In genomic region chrX:53093177-53093655, GRCh38 we compare ENCODE assay signal across 8 cellular contexts. TPM values are rescaled to one million over a fixed set of nuclear protein-coding genes. Genes with fewer than 3 reads are reported as not detected.
A peak's percentile ranks its signal among the peaks of the same experiment; 100 is the strongest.
DNase-seq lines count a peak whose midpoint lies in the region; ATAC-seq, FAIRE-seq and TF ChIP-seq lines count a peak whose summit lies in the region.

No MANE protein-coding gene starts in this region.

- H3K4me3 Mint-ChIP-seq in dendritic cell treated with granulocyte-macrophage colony-stimulating factor and Interleukin-4, amounts not matched to agents 40 ng/mL and 50 ng/mL, for 4 days: peak overlapping the region; percentile 91

- H3K9me3 ChIP-seq in HepG2 (ENCODE audit: low read length): no peaks in the 10 kb centered on the region

- H3K27me3 Mint-ChIP-seq in dendritic cell treated with granulocyte-macrophage colony-stimulating factor and Interleukin-4, amounts not matched to agents 40 ng/mL and 50 ng/mL, for 4 days: peaks cover 7% of the 10 kb centered on the region

- TF ChIP-seq POLR2A in HepG2 (IDR thresholded peaks at IDR 0.05; ENCODE audit: insufficient read depth in 1 of 2, low read depth in 2 of 2, low read length in 2 of 2): no peak

- WGBS in HepG2 (ENCODE audit: low lambda C conversion rate): 0% methylated on average over 3 of the region's 16 CpGs

- H3K27ac Mint-ChIP-seq in dendritic cell treated with granulocyte-macrophage colony-stimulating factor and Interleukin-4, amounts not matched to agents 40 ng/mL and 50 ng/mL, for 4 days: peak overlapping the region; percentile 94

- H3K36me3 ChIP-seq in HepG2 (replicated peaks in 1 of 2; ENCODE audit: control insufficient read depth in 1 of 2, insufficient read depth in 2 of 2, low read length in 2 of 2): no peaks in the 10 kb centered on the region

- BruUV-seq in HepG2 (replicated peaks; lab: Mats Ljungman, UMichigan): no TSS peak

- peak overlapping the region; percentile 90 for H3K27ac ChIP-seq in HepG2 (ENCODE audit: extremely low read length, insufficient read depth, low read length)

- no peaks in the 10 kb centered on the region; a peak in 1 of 5 replicates for H3K27me3 ChIP-seq in HepG2 (ENCODE audit: control insufficient read depth in 1 of 2, insufficient read depth in 2 of 2, low read length in 2 of 2)

- CTCF ChIA-PET in HepG2 (lab: Yijun Ruan, JAX; ENCODE audit: low intra/inter-chr PET ratio, low total read pairs): interaction anchor here (1.6 kb wide), 1 partner anchor 22 kb away, joined by 10 read pairs; no protein-coding TSS in a partner anchor

- H3K36me3 Mint-ChIP-seq in dendritic cell treated with granulocyte-macrophage colony-stimulating factor and Interleukin-4, amounts not matched to agents 40 ng/mL and 50 ng/mL, for 4 days (ENCODE audit: low read depth): peaks cover 6% of the 10 kb centered on the region

- no peaks in the 10 kb centered on the region for H4K20me1 ChIP-seq in HepG2 (ENCODE audit: insufficient read depth, low read length)

- intact Hi-C loops in dendritic cell treated with granulocyte-macrophage colony-stimulating factor and Interleukin-4, amounts not matched to agents 40 ng/mL and 50 ng/mL, for 4 days (cut with micrococcal nuclease): loop anchor here (1.0 kb wide), 1 partner anchor 11 kb away; the partner anchor contains the start of gene TSPYL2
- intact Hi-C loops in HepG2 (cut with micrococcal nuclease; ENCODE audit: unreplicated experiment): loop anchor here (1.0 kb wide), 1 partner anchor 22 kb away; no protein-coding TSS in a partner anchor

- peak overlapping the region; percentile 41; the same call in 1 of the 2 replicates for H3K9ac ChIP-seq in HepG2 (ENCODE audit: insufficient read depth, low read depth, low read length)

- H3K4me1 Mint-ChIP-seq in dendritic cell treated with granulocyte-macrophage colony-stimulating factor and Interleukin-4, amounts not matched to agents 40 ng/mL and 50 ng/mL, for 4 days (ENCODE audit: low read depth): peaks cover 17% of the 10 kb centered on the region

- POLR2A ChIA-PET in HepG2 (lab: Yijun Ruan, JAX): no interaction called here

- H3K4me2 ChIP-seq in HepG2 (ENCODE audit: low read depth, low read length): peak overlapping the region; percentile 82

- TF ChIP-seq RAD21 in HepG2 (CRISPR knock-in tag; IDR thresholded peaks at IDR 0.05): no peak; the same call in 1 of the 2 replicates

- H3K4me3 ChIP-seq in HepG2 (replicated peaks in 1 of 3; ENCODE audit: insufficient read depth in 1 of 3, low read depth in 2 of 3, low read length in 3 of 3): peak overlapping the region; percentile 19 to 80 (median 52); a peak in 4 of 6 replicates

- TF ChIP-seq CTCF in GM12872 (IDR thresholded peaks at IDR 0.05; ENCODE audit: insufficient read depth, low read depth, low read length) (peak; percentile 55), HepG2 (CRISPR knock-in tag; IDR thresholded peaks at IDR 0.05) (peak; percentile 71)

- TF ChIP-seq EP300 in HepG2 (IDR thresholded peaks at IDR 0.05; ENCODE audit: low read depth in 2 of 2, low read length in 2 of 2) (no peak), HepG2 (CRISPR knock-in tag; IDR thresholded peaks at IDR 0.05; ENCODE audit: borderline replicate concordance) (no peak)

- in situ Hi-C loops in HepG2 (cut with HindIII; ENCODE audit: extremely low pct_ligation_motif_present, low pct_unique_long_range_greater_than_20kb): no loop called here

- DNase-seq in NCI-H446 (lab: John Stamatoyannopoulos, UW) (peak; percentile 56 to 80), HepG2 (ENCODE audit: low spot score) (peak; percentile 58)
- peak; percentile 72 to 74 for DNase-seq in activated CD4-positive, alpha-beta T cell treated with anti-CD3 and anti-CD28 coated beads for 4 hours
- DNase-seq in stimulated activated CD4-positive, alpha-beta T cell treated with anti-CD3 and anti-CD28 coated beads, Interleukin-2, amount 100 ng/mL, for 48 hours: peak; percentile 56 to 66

- ATAC-seq in HG03066 (IDR thresholded peaks at IDR 0.05; ENCODE audit: low read depth, unreplicated experiment) (peak; percentile 56), HepG2 (peak; percentile 80), HG02970 (IDR thresholded peaks at IDR 0.05; ENCODE audit: low FRiP score, unreplicated experiment) (no peak)

- FAIRE-seq in HepG2 (lab: Jason Lieb, UNC): peak; percentile 56

- no peaks in the 10 kb centered on the region for H3K9me3 Mint-ChIP-seq in dendritic cell treated with granulocyte-macrophage colony-stimulating factor and Interleukin-4, amounts not matched to agents 40 ng/mL and 50 ng/mL, for 4 days

- H3K4me1 ChIP-seq in HepG2 (ENCODE audit: insufficient read depth, low read length): 0 out of 2 replicates have a peak, but pooled peaks cover 5% of the 10 kb centered on the region

- H3K79me2 ChIP-seq in HepG2 (ENCODE audit: insufficient read depth, low read length): peaks cover 10% of the 10 kb centered on the region

- no peak overlapping the region for H2AFZ ChIP-seq in HepG2 (ENCODE audit: low read length)

RNA-seq across cellular contexts. Expression of gene KANTR, which starts 0.7 kb away (rescaled TPM):
- 3.5 and 4.4 TPM in 2 replicates for total RNA-seq in HepG2 (2016; rRNA removed; fragmentation: Illumina TruSeq; extraction: Trizol)
- total RNA-seq in HepG2 (2016; cell fraction: cytosol; rRNA removed; fragmentation: Illumina TruSeq; extraction: Trizol; ENCODE audit: low read depth): 1.1 and 1.2 TPM in 2 replicates
- total RNA-seq in HepG2 (2016; cell fraction: insoluble cytoplasmic fraction; rRNA removed; fragmentation: Illumina TruSeq; extraction: Trizol): 3.7 and 3.9 TPM in 2 replicates
- total RNA-seq in HepG2 (2016; cell fraction: membrane; rRNA removed; fragmentation: Illumina TruSeq; extraction: Trizol): 2.1 and 2.9 TPM in 2 replicates
- total RNA-seq in HepG2 (2016; cell fraction: nucleus; rRNA removed; fragmentation: Illumina TruSeq; extraction: Trizol): 12.0 and 14.8 TPM in 2 replicates
- 7.1 and 9.0 TPM in 2 replicates for polyA plus RNA-seq in HepG2 (2011; rRNA removed)
- 1.7 and 2.0 TPM in 2 replicates for polyA plus RNA-seq in HepG2 (2011; cell fraction: cytosol; rRNA removed)
- 16.4 and 17.3 TPM in 2 replicates for polyA plus RNA-seq in HepG2 (2011; cell fraction: nucleus; rRNA removed)
- 4.1 and 4.2 TPM in 2 replicates for polyA plus RNA-seq in HepG2 (2012)
- 0.36 TPM in 2 replicates for polyA plus RNA-seq in HepG2 (2016; cell fraction: cytosol; fragmentation: Illumina TruSeq; extraction: Trizol; ENCODE audit: low read depth)
- polyA plus RNA-seq in HepG2 (2016; cell fraction: insoluble cytoplasmic fraction; fragmentation: Illumina TruSeq; extraction: Trizol; ENCODE audit: low read depth): 2.2 and 2.4 TPM in 2 replicates
- polyA plus RNA-seq in HepG2 (2016; cell fraction: membrane; fragmentation: Illumina TruSeq; extraction: Trizol; ENCODE audit: low read depth): 0.77 and 1.0 TPM in 2 replicates
- polyA plus RNA-seq in HepG2 (2016; cell fraction: nucleus; fragmentation: Illumina TruSeq; extraction: Trizol; ENCODE audit: insufficient read depth, low read depth): 19.9 and 23.7 TPM in 2 replicates
- polyA minus RNA-seq in HepG2 (2011; rRNA and poly(A)+ RNA removed; ENCODE audit: low replicate concordance): 51.5 and 84.3 TPM in 2 replicates
- 7.2 and 7.3 TPM in 2 replicates for polyA minus RNA-seq in HepG2 (2011; cell fraction: cytosol; rRNA and poly(A)+ RNA removed)
- polyA minus RNA-seq in HepG2 (2011; cell fraction: nucleus; rRNA and poly(A)+ RNA removed): 40.8 TPM in 2 replicates

RNA-seq across cellular contexts. Expression of gene TSPYL2, which starts 11.0 kb away (rescaled TPM):
- 6.5 and 10.1 TPM in 2 replicates for total RNA-seq in HepG2 (2016; rRNA removed; fragmentation: Illumina TruSeq; extraction: Trizol)
- 0.30 and 1.1 TPM in 2 replicates for total RNA-seq in HepG2 (2016; cell fraction: cytosol; rRNA removed; fragmentation: Illumina TruSeq; extraction: Trizol; ENCODE audit: low read depth)
- 5.9 and 12.2 TPM in 2 replicates for total RNA-seq in HepG2 (2016; cell fraction: insoluble cytoplasmic fraction; rRNA removed; fragmentation: Illumina TruSeq; extraction: Trizol)
- total RNA-seq in HepG2 (2016; cell fraction: membrane; rRNA removed; fragmentation: Illumina TruSeq; extraction: Trizol): 1.2 and 1.4 TPM in 2 replicates
- total RNA-seq in HepG2 (2016; cell fraction: nucleus; rRNA removed; fragmentation: Illumina TruSeq; extraction: Trizol): 8.1 and 11.4 TPM in 2 replicates
- polyA plus RNA-seq in HepG2 (2011; rRNA removed): 13.8 and 15.5 TPM in 2 replicates
- 4.6 and 5.5 TPM in 2 replicates for polyA plus RNA-seq in HepG2 (2011; cell fraction: cytosol; rRNA removed)
- 46.8 and 58.1 TPM in 2 replicates for polyA plus RNA-seq in HepG2 (2011; cell fraction: nucleus; rRNA removed)
- polyA plus RNA-seq in HepG2 (2012): 15.4 and 16.4 TPM in 2 replicates
- polyA plus RNA-seq in HepG2 (2016; cell fraction: cytosol; fragmentation: Illumina TruSeq; extraction: Trizol; ENCODE audit: low read depth): 0.92 and 1.1 TPM in 2 replicates
- 8.2 and 8.8 TPM in 2 replicates for polyA plus RNA-seq in HepG2 (2016; cell fraction: insoluble cytoplasmic fraction; fragmentation: Illumina TruSeq; extraction: Trizol; ENCODE audit: low read depth)
- 1.5 and 1.7 TPM in 2 replicates for polyA plus RNA-seq in HepG2 (2016; cell fraction: membrane; fragmentation: Illumina TruSeq; extraction: Trizol; ENCODE audit: low read depth)
- 39.7 and 44.6 TPM in 2 replicates for polyA plus RNA-seq in HepG2 (2016; cell fraction: nucleus; fragmentation: Illumina TruSeq; extraction: Trizol; ENCODE audit: insufficient read depth, low read depth)
- polyA minus RNA-seq in HepG2 (2011; rRNA and poly(A)+ RNA removed; ENCODE audit: low replicate concordance): 2.5 and 8.4 TPM in 2 replicates
- polyA minus RNA-seq in HepG2 (2011; cell fraction: cytosol; rRNA and poly(A)+ RNA removed): 4.8 and 5.0 TPM in 2 replicates
- 8.6 and 10.9 TPM in 2 replicates for polyA minus RNA-seq in HepG2 (2011; cell fraction: nucleus; rRNA and poly(A)+ RNA removed)

RNA-seq across cellular contexts. Expression of gene GPR173, which starts 44.6 kb away (rescaled TPM):
- not detected in 2 replicates for total RNA-seq in HepG2 (2016; rRNA removed; fragmentation: Illumina TruSeq; extraction: Trizol)
- not detected in 2 replicates for total RNA-seq in HepG2 (2016; cell fraction: cytosol; rRNA removed; fragmentation: Illumina TruSeq; extraction: Trizol; ENCODE audit: low read depth)
- 0.06 TPM in 1 of 2 replicates, not detected in the other for total RNA-seq in HepG2 (2016; cell fraction: insoluble cytoplasmic fraction; rRNA removed; fragmentation: Illumina TruSeq; extraction: Trizol)
- total RNA-seq in HepG2 (2016; cell fraction: membrane; rRNA removed; fragmentation: Illumina TruSeq; extraction: Trizol): 0.03 TPM in 1 of 2 replicates, not detected in the other
- total RNA-seq in HepG2 (2016; cell fraction: nucleus; rRNA removed; fragmentation: Illumina TruSeq; extraction: Trizol): not detected in 2 replicates
- polyA plus RNA-seq in HepG2 (2011; rRNA removed): 0.04 and 0.10 TPM in 2 replicates
- 0.03 and 0.05 TPM in 2 replicates for polyA plus RNA-seq in HepG2 (2011; cell fraction: cytosol; rRNA removed)
- 0.28 and 0.32 TPM in 2 replicates for polyA plus RNA-seq in HepG2 (2011; cell fraction: nucleus; rRNA removed)
- polyA plus RNA-seq in HepG2 (2012): 0.07 and 0.30 TPM in 2 replicates
- polyA plus RNA-seq in HepG2 (2016; cell fraction: cytosol; fragmentation: Illumina TruSeq; extraction: Trizol; ENCODE audit: low read depth): not detected in 2 replicates
- 0.05 TPM in 1 of 2 replicates, not detected in the other for polyA plus RNA-seq in HepG2 (2016; cell fraction: insoluble cytoplasmic fraction; fragmentation: Illumina TruSeq; extraction: Trizol; ENCODE audit: low read depth)
- polyA plus RNA-seq in HepG2 (2016; cell fraction: membrane; fragmentation: Illumina TruSeq; extraction: Trizol; ENCODE audit: low read depth): not detected in 2 replicates
- polyA plus RNA-seq in HepG2 (2016; cell fraction: nucleus; fragmentation: Illumina TruSeq; extraction: Trizol; ENCODE audit: insufficient read depth, low read depth): 0.13 and 0.23 TPM in 2 replicates
- 0.28 and 1.3 TPM in 2 replicates for polyA minus RNA-seq in HepG2 (2011; rRNA and poly(A)+ RNA removed; ENCODE audit: low replicate concordance)
- polyA minus RNA-seq in HepG2 (2011; cell fraction: cytosol; rRNA and poly(A)+ RNA removed): not detected in 2 replicates
- 0.12 TPM in 1 of 2 replicates, not detected in the other for polyA minus RNA-seq in HepG2 (2011; cell fraction: nucleus; rRNA and poly(A)+ RNA removed)
